Comparison of ENCODE assay signal across 19 cellular contexts in genomic region chr2:132754392-132754791, GRCh38.
A peak's percentile ranks its signal among the peaks of the same experiment; 100 is the strongest.
DNase-seq lines count a peak whose midpoint lies in the region; ATAC-seq and TF ChIP-seq lines count a peak whose summit lies in the region.
"Had no signal": no experiment of that assay in that cellular context is flagged by ENCODE, and none has a peak within 500 bp of the region (broad histone marks: within the 10 kb centered on the region; RNA-seq: fewer than 3 reads in every experiment).

No MANE protein-coding gene starts in this region.

- H3K9me3 ChIP-seq in SK-N-SH (no peaks in the 10 kb centered on the region), SK-N-MC (ENCODE audit: low read depth, low read length) (no peaks in the 10 kb centered on the region)
- H3K9me3 ChIP-seq: BE2C had no signal

- peaks cover 7 to 22% of the 10 kb centered on the region in 2 experiments; a peak in 3 of 4 replicates for H3K4me1 ChIP-seq in SK-N-SH (ENCODE audit: control insufficient read depth in 1 of 2, insufficient read depth in 2 of 2, low read depth in 1 of 2, low read length in 1 of 2)
- H3K4me1 ChIP-seq: BE2C had no signal

- WGBS in SK-N-SH (ENCODE audit: low lambda C conversion rate), result 31% methylated on average over 1 of the region's 1 CpG

- H3K4me3 ChIP-seq in SK-N-SH (ENCODE audit: low read depth in 2 of 2, low read length in 1 of 2), result no peak overlapping the region
- peak overlapping the region; percentile 2; the same call in 1 of the 2 replicates for H3K4me3 ChIP-seq in SK-N-MC
- H3K4me3 ChIP-seq: GM23338, K562 had no signal

- no peaks in the 10 kb centered on the region for H3K27me3 ChIP-seq in SK-N-SH (ENCODE audit: insufficient read depth)
- H3K27me3 ChIP-seq: BE2C had no signal

- TF ChIP-seq RAD21 in SK-N-SH (IDR thresholded peaks at IDR 0.05; ENCODE audit: low read length), result no peak

- H3K79me2 ChIP-seq in SK-N-SH (ENCODE audit: insufficient read depth), result no peaks in the 10 kb centered on the region

- CTCF ChIA-PET in SK-N-SH (lab: Yijun Ruan, JAX), result interaction anchor here (0.8 kb wide), 2 partner anchors 74 to 168 kb away, joined by 4 to 5 read pairs; no protein-coding TSS in a partner anchor

- no peak overlapping the region for H3K27ac ChIP-seq in SK-N-SH (ENCODE audit: low read depth in 2 of 2, low read length in 1 of 2)
- peak overlapping the region; percentile 40; the same call in 1 of the 2 replicates for H3K27ac ChIP-seq in SK-N-MC

- no peaks in the 10 kb centered on the region for H3K9me2 ChIP-seq in SK-N-SH

- no peak for ATAC-seq in SK-N-SH treated with all-trans-retinoic acid at 6 μM for 48 hours
- ATAC-seq in GM18519 (IDR thresholded peaks at IDR 0.05; ENCODE audit: low FRiP score, unreplicated experiment), result no peak
- ATAC-seq: GM23338, HCT116, K562 had no signal

- H3K36me3 ChIP-seq in SK-N-SH (replicated peaks in 1 of 2; ENCODE audit: control insufficient read depth in 1 of 2, insufficient read depth in 2 of 2, low read length in 1 of 2) (no peaks in the 10 kb centered on the region), SK-N-MC (ENCODE audit: insufficient read depth, low read length) (no peaks in the 10 kb centered on the region)
- H3K36me3 ChIP-seq: BE2C had no signal

- no peak overlapping the region for H3K4me2 ChIP-seq in SK-N-SH
- H3K4me2 ChIP-seq: GM23338 had no signal

- in situ Hi-C loops in G401 (cut with HindIII; ENCODE audit: low sequenced_read_pairs), result no loop called here

- TF ChIP-seq CTCF in SK-N-SH (IDR thresholded peaks at IDR 0.05), result no peak

- H2AFZ ChIP-seq in SK-N-SH (ENCODE audit: low read depth), result no peak overlapping the region
- H2AFZ ChIP-seq: GM23338 had no signal

- H4K20me1 ChIP-seq in SK-N-SH (ENCODE audit: insufficient read depth), result no peaks in the 10 kb centered on the region

- DNase-seq in SK-N-SH (no peak), G401 (ENCODE audit: low spot score) (peak; percentile 15), SK-N-MC (ENCODE audit: low read depth, low spot score) (peak; percentile 39), NCI-H524 treated with DMSO at 0.1 percent for 48 hours (lab: John Stamatoyannopoulos, UW) (no peak)
- DNase-seq in stimulated activated CD4-positive, alpha-beta T cell treated with anti-CD3 and anti-CD28 coated beads, Interleukin-4, amount 100 ng/mL, for 24 hours, result no peak
- DNase-seq: ACHN; BE2C; CD4-positive, alpha-beta memory T cell; DMS53; DND-41; GDM1; H7; HFFc6; IMR-90 had no signal

- H3F3A ChIP-seq in SK-N-SH (replicated peaks; ENCODE audit: insufficient read depth), result peaks cover 3% of the 10 kb centered on the region

- POLR2A ChIA-PET in SK-N-SH (lab: Yijun Ruan, JAX), result no interaction called here

- TF ChIP-seq EP300 in SK-N-SH (IDR thresholded peaks at IDR 0.05; ENCODE audit: borderline replicate concordance in 1 of 2, low read depth in 1 of 2, low read length in 1 of 2), result no peak

- no peak overlapping the region for H3K9ac ChIP-seq in SK-N-SH
- no peak overlapping the region for H3K9ac ChIP-seq in SK-N-MC (ENCODE audit: insufficient read length)

TF ChIP-seq in SK-N-SH, 30 proteins besides CTCF, POLR2A, EP300 and RAD21:
- TF ChIP-seq USF2 (IDR thresholded peaks at IDR 0.05; ENCODE audit: borderline replicate concordance, low read depth, low read length), result no peak
- TF ChIP-seq PBX3 (IDR thresholded peaks at IDR 0.05), result peak; percentile 30; the same call in 1 of the 2 replicates
- TF ChIP-seq FOXJ3 (CRISPR knock-in tag; IDR thresholded peaks at IDR 0.05), result no peak
TF ChIP-seq in SK-N-SH: peak in this region for 1.

TF ChIP-seq in SK-N-SH treated with all-trans-retinoic acid at 6 μM for 48 hours, 23 proteins besides CTCF, POLR2A, EP300 and RAD21:
- TF ChIP-seq PPARA (CRISPR knock-in tag; IDR thresholded peaks at IDR 0.05; ENCODE audit: borderline replicate concordance) (no peak), GLIS3 (CRISPR knock-in tag; IDR thresholded peaks at IDR 0.05) (no peak), BACH2 (CRISPR knock-in tag; IDR thresholded peaks at IDR 0.05; ENCODE audit: borderline replicate concordance) (no peak), RARB (CRISPR knock-in tag; IDR thresholded peaks at IDR 0.05) (no peak), TSHZ2 (CRISPR knock-in tag; IDR thresholded peaks at IDR 0.05) (no peak), ARNTL (CRISPR knock-in tag; IDR thresholded peaks at IDR 0.05; ENCODE audit: borderline replicate concordance, low read depth) (no peak), POU6F1 (CRISPR knock-in tag; IDR thresholded peaks at IDR 0.05; ENCODE audit: borderline replicate concordance, low read depth) (no peak), ZNF70 (CRISPR knock-in tag; IDR thresholded peaks at IDR 0.05) (no peak), SNAI2 (CRISPR knock-in tag; IDR thresholded peaks at IDR 0.05) (no peak), OSR1 (CRISPR knock-in tag; IDR thresholded peaks at IDR 0.05) (no peak), ZNF8 (CRISPR knock-in tag; IDR thresholded peaks at IDR 0.05) (no peak), CSDC2 (CRISPR knock-in tag; IDR thresholded peaks at IDR 0.05) (no peak), ZNF565 (CRISPR knock-in tag; conservative IDR thresholded peaks at IDR 0.05; ENCODE audit: low read depth) (no peak), CREB5 (CRISPR knock-in tag; IDR thresholded peaks at IDR 0.05; ENCODE audit: low read depth) (no peak), ISL1 (CRISPR knock-in tag; IDR thresholded peaks at IDR 0.05) (no peak; the same call in 1 of the 2 replicates), ESRRG (CRISPR knock-in tag; IDR thresholded peaks at IDR 0.05) (no peak), TOX (CRISPR knock-in tag; IDR thresholded peaks at IDR 0.05; ENCODE audit: borderline replicate concordance) (no peak)

Comparison
In these comparisons a context has a peak if more than half of its experiments do, and no peak if none do; other contexts are left out.
1. DNase-seq: peak in G401 (single experiment) and SK-N-MC (single experiment); none in SK-N-SH (single experiment), NCI-H524 treated with DMSO at 0.1 percent for 48 hours (single experiment) and stimulated activated CD4-positive, alpha-beta T cell treated with anti-CD3 and anti-CD28 coated beads, Interleukin-4, amount 100 ng/mL, for 24 hours (single experiment).